Comparison of ENCODE assay signal across 27 cellular contexts in the genomic region with DNA sequence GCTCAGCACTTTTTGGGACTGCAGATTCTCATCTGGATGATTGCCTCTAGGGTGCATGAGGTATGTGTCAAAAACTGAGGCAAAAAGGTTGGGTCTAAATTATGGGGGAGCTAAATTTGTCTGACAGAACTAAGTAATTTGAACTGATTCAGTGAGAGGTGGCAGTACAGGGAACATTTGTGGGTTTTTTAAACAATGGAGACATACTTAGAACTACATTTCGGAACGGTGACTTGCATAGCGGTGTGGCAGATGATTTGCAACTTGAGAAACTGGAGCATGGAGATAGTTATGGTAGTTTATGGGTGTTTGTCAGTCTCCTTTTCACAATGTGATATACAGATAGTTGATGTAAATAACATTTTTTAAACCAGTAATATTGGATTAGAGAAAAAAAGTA. TPM values are rescaled to one million over a fixed set of nuclear protein-coding genes. Genes with fewer than 3 reads are reported as not detected.
"Had no signal": no experiment of that assay in that cellular context is flagged by ENCODE, and none has a peak within 500 bp of the region (broad histone marks: within the 10 kb centered on the region; RNA-seq: fewer than 3 reads in every experiment).

No MANE protein-coding gene starts in this region.

- DNase-seq: activated CD4-positive, alpha-beta memory T cell treated with anti-CD3 and anti-CD28 coated beads for 36 hours; activated CD4-positive, alpha-beta T cell treated with anti-CD3 and anti-CD28 coated beads for 4 hours; activated CD8-positive, alpha-beta memory T cell treated with anti-CD3 and anti-CD28 coated beads, Interleukin-2, amount 50 U/mL, for 48 hours; activated gamma-delta T cell; activated naive CD8-positive, alpha-beta T cell treated with anti-CD3 and anti-CD28 coated beads, Interleukin-2, amount 50 U/mL, for 24 hours; activated T-cell treated with anti-CD3 and anti-CD28 coated beads, Interleukin-2, amount 50 U/mL, for 24 hours; amygdala; colonic mucosa; effector CD8-positive, alpha-beta T cell; hippocampal formation; left cardiac atrium; naive thymus-derived CD4-positive, alpha-beta T cell; pancreas; stimulated activated CD4-positive, alpha-beta T cell treated with anti-CD3 and anti-CD28 coated beads, Interleukin-15, amount 100 ng/mL, for 24 hours; stimulated activated CD4-positive, alpha-beta T cell treated with anti-CD3 and anti-CD28 coated beads, Interleukin-2, amount 100 ng/mL, for 24 hours; stimulated activated naive CD4-positive, alpha-beta T cell treated with Interleukin-2 at 50 U/mL for 16 hours; testis; transverse colon had no signal

- H3K4me3 Mint-ChIP-seq: activated CD4-positive, alpha-beta memory T cell treated with anti-CD3 and anti-CD28 coated beads for 36 hours; activated naive CD4-positive, alpha-beta T cell treated with anti-CD3 and anti-CD28 coated beads, Interleukin-2, amount 50 U/mL, for 24 hours; activated naive CD8-positive, alpha-beta T cell treated with anti-CD3 and anti-CD28 coated beads, Interleukin-2, amount 50 U/mL, for 24 hours; activated T-cell treated with anti-CD3 and anti-CD28 coated beads, Interleukin-2, amount 50 U/mL, for 24 hours; central memory CD8-positive, alpha-beta T cell; mesothelial cell of epicardium; naive thymus-derived CD4-positive, alpha-beta T cell had no signal

- H3K27me3 ChIP-seq: colonic mucosa, gastroesophageal sphincter, pancreas, right atrium auricular region, testis, transverse colon had no signal

- H3K4me3 ChIP-seq: colonic mucosa, gastroesophageal sphincter, pancreas, prostate gland, right atrium auricular region, testis, transverse colon had no signal

- H3K4me1 ChIP-seq: colonic mucosa, prostate gland, testis had no signal

- H3K27ac Mint-ChIP-seq: activated CD4-positive, alpha-beta memory T cell treated with anti-CD3 and anti-CD28 coated beads for 36 hours; activated naive CD4-positive, alpha-beta T cell treated with anti-CD3 and anti-CD28 coated beads, Interleukin-2, amount 50 U/mL, for 24 hours; activated naive CD8-positive, alpha-beta T cell treated with anti-CD3 and anti-CD28 coated beads, Interleukin-2, amount 50 U/mL, for 24 hours; activated T-cell treated with anti-CD3 and anti-CD28 coated beads, Interleukin-2, amount 50 U/mL, for 24 hours; mesothelial cell of epicardium; naive thymus-derived CD4-positive, alpha-beta T cell had no signal

- H3K9me3 Mint-ChIP-seq: activated CD4-positive, alpha-beta memory T cell treated with anti-CD3 and anti-CD28 coated beads for 36 hours; activated naive CD4-positive, alpha-beta T cell treated with anti-CD3 and anti-CD28 coated beads, Interleukin-2, amount 50 U/mL, for 24 hours; activated naive CD8-positive, alpha-beta T cell treated with anti-CD3 and anti-CD28 coated beads, Interleukin-2, amount 50 U/mL, for 24 hours; activated T-cell treated with anti-CD3 and anti-CD28 coated beads, Interleukin-2, amount 50 U/mL, for 24 hours; central memory CD8-positive, alpha-beta T cell; naive thymus-derived CD4-positive, alpha-beta T cell had no signal

- ATAC-seq: activated naive CD8-positive, alpha-beta T cell treated with anti-CD3 and anti-CD28 coated beads, Interleukin-2, amount 50 U/mL, for 24 hours; gastroesophageal sphincter; left cardiac atrium; naive thymus-derived CD4-positive, alpha-beta T cell; pancreas had no signal

- H3K9me3 ChIP-seq: colonic mucosa, gastroesophageal sphincter, pancreas, prostate gland, right atrium auricular region, testis, transverse colon had no signal

- H3K36me3 ChIP-seq: colonic mucosa, gastroesophageal sphincter, pancreas, prostate gland, right atrium auricular region, transverse colon had no signal

- H3K4me1 Mint-ChIP-seq: activated naive CD4-positive, alpha-beta T cell treated with anti-CD3 and anti-CD28 coated beads, Interleukin-2, amount 50 U/mL, for 24 hours; activated naive CD8-positive, alpha-beta T cell treated with anti-CD3 and anti-CD28 coated beads, Interleukin-2, amount 50 U/mL, for 24 hours; central memory CD8-positive, alpha-beta T cell had no signal

- H3K36me3 Mint-ChIP-seq: activated CD4-positive, alpha-beta memory T cell treated with anti-CD3 and anti-CD28 coated beads for 36 hours; activated naive CD4-positive, alpha-beta T cell treated with anti-CD3 and anti-CD28 coated beads, Interleukin-2, amount 50 U/mL, for 24 hours; mesothelial cell of epicardium; naive thymus-derived CD4-positive, alpha-beta T cell had no signal

- FAIRE-seq: bronchial epithelial cell, keratinocyte had no signal

- H3K27ac ChIP-seq: colonic mucosa, epithelial cell of prostate, gastroesophageal sphincter, pancreas, right atrium auricular region, testis, transverse colon had no signal

RNA-seq across cellular contexts. Expression of gene TBC1D12, which starts 14.6 kb away (rescaled TPM):
- polyA plus RNA-seq: naive thymus-derived CD4-positive, alpha-beta T cell had no signal
